23 cellular contexts compared by ENCODE assay signal in genomic region chr10:59266321-59266720, GRCh38.
"Had no signal": no experiment of that assay in that cellular context is flagged by ENCODE, and none has a peak within 500 bp of the region (broad histone marks: within the 10 kb centered on the region; RNA-seq: fewer than 3 reads in every experiment).

No MANE protein-coding gene starts in this region.

- H3K4me1 ChIP-seq: pancreas, right lobe of liver, stomach, upper lobe of left lung had no signal

- H3K27me3 Mint-ChIP-seq: memory B cell, progenitor cell of endocrine pancreas had no signal

- H3K36me3 Mint-ChIP-seq: memory B cell; stimulated activated effector memory CD8-positive, alpha-beta T cell treated with anti-CD3 and anti-CD28 coated beads, Interleukin-12 subunit alpha, Interleukin-12 subunit beta, amount 100 ng/mL, for 72 hours had no signal

- H3K4me1 Mint-ChIP-seq: memory B cell; natural killer cell; neural crest cell; stimulated activated effector memory CD8-positive, alpha-beta T cell treated with anti-CD3 and anti-CD28 coated beads, Interleukin-12 subunit alpha, Interleukin-12 subunit beta, amount 100 ng/mL, for 72 hours had no signal

- H3K27ac Mint-ChIP-seq: memory B cell; natural killer cell; progenitor cell of endocrine pancreas; stimulated activated effector memory CD8-positive, alpha-beta T cell treated with anti-CD3 and anti-CD28 coated beads, Interleukin-12 subunit alpha, Interleukin-12 subunit beta, amount 100 ng/mL, for 72 hours had no signal

- H3K27ac ChIP-seq: esophagus squamous epithelium, neutrophil, pancreas, right lobe of liver, stomach, thoracic aorta, tibial nerve, upper lobe of left lung had no signal

- DNase-seq: effector memory CD4-positive, alpha-beta T cell; erythroblast; esophagus squamous epithelium; foreskin melanocyte; natural killer cell; pancreas; right lobe of liver; stimulated activated CD4-positive, alpha-beta T cell treated with anti-CD3 and anti-CD28 coated beads, Interleukin-12 subunit alpha, Interleukin-12 subunit beta, amount 100 ng/mL, for 4 hours; stimulated activated CD4-positive, alpha-beta T cell treated with anti-CD3 and anti-CD28 coated beads, Interleukin-1b, Interleukin-23, amount 100 ng/mL, for 48 hours; stimulated activated CD4-positive, alpha-beta T cell treated with anti-CD3 and anti-CD28 coated beads, Interleukin-4, amount 100 ng/mL, for 1 hour; stimulated activated naive CD4-positive, alpha-beta T cell treated with Interleukin-2 at 50 U/mL for 16 hours; stomach; upper lobe of left lung had no signal

- ATAC-seq: left lobe of liver; natural killer cell; pancreas; right lobe of liver; stimulated activated effector memory CD8-positive, alpha-beta T cell treated with anti-CD3 and anti-CD28 coated beads, Interleukin-12 subunit alpha, Interleukin-12 subunit beta, amount 100 ng/mL, for 72 hours had no signal

- H3K9me3 Mint-ChIP-seq: neural crest cell had no signal

- H3K4me3 ChIP-seq: esophagus squamous epithelium, lung, pancreas, right lobe of liver, smooth muscle cell, stomach, thoracic aorta, tibial nerve, upper lobe of left lung had no signal

- H3K36me3 ChIP-seq: neutrophil, pancreas, right lobe of liver, tibial nerve, upper lobe of left lung had no signal

- H3K27me3 ChIP-seq: esophagus squamous epithelium, neutrophil, pancreas, right lobe of liver, stomach, tibial nerve, upper lobe of left lung had no signal

- H3K4me3 Mint-ChIP-seq: memory B cell; natural killer cell; neural crest cell; stimulated activated effector memory CD8-positive, alpha-beta T cell treated with anti-CD3 and anti-CD28 coated beads, Interleukin-12 subunit alpha, Interleukin-12 subunit beta, amount 100 ng/mL, for 72 hours had no signal

- H3K9me3 ChIP-seq: esophagus squamous epithelium, neutrophil, pancreas, right lobe of liver, stomach, thoracic aorta, tibial nerve, upper lobe of left lung had no signal
